In the genomic region with DNA sequence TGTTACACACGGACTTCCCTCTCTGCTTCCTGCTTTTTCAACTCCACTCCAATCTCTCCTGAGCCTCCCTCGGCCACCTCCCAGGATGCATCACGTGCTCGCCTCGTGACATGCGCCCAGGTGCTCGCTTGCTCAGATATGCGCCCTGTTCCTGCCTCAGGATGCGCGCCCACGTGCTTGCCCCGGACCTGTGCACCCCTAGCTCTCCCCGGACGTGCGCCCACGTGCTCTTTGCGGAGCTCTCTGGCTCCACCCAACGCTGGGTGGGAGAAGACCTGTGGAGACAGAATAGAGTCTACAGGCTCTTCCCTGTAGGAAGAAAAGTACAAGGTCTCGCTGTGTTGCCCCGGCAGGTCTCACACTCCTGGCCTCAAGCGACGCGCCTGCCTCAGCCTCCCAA, we compare ENCODE assay signal across 23 cellular contexts. TPM values are rescaled to one million over a fixed set of nuclear protein-coding genes. Genes with fewer than 3 reads are reported as not detected.
DNase-seq lines count a peak whose midpoint lies in the region; ATAC-seq and TF ChIP-seq lines count a peak whose summit lies in the region.
"Had no signal": no experiment of that assay in that cellular context is flagged by ENCODE, and none has a peak within 500 bp of the region (broad histone marks: within the 10 kb centered on the region; RNA-seq: fewer than 3 reads in every experiment).

No MANE protein-coding gene starts in this region.

- peaks cover 17% of the 10 kb centered on the region for H3K27me3 Mint-ChIP-seq in stimulated activated memory B cell treated with anti-CD40 and anti-IgM and Interleukin-4, amounts not matched to agents 10 μg/mL and 1 μg/mL and 100 μg/mL, for 72 hours
- H3K27me3 Mint-ChIP-seq in naive thymus-derived CD4-positive, alpha-beta T cell: peaks cover 0 to 35% (median 4%) of the 10 kb centered on the region in 5 donors
- H3K27me3 Mint-ChIP-seq in activated CD4-positive, alpha-beta T cell treated with anti-CD3 and anti-CD28 coated beads, Interleukin-2, amount 10 ng/mL, durations not matched to agents 7 days and 5 days: no peaks in the 10 kb centered on the region

- no peaks in the 10 kb centered on the region for H3K4me1 ChIP-seq in naive thymus-derived CD4-positive, alpha-beta T cell (ENCODE audit: control insufficient read depth in 2 of 2, insufficient read depth in 2 of 2, low read length in 2 of 2)

- H3K9me3 ChIP-seq in naive thymus-derived CD4-positive, alpha-beta T cell (ENCODE audit: control insufficient read depth in 2 of 3, low read length in 3 of 3): no peaks in the 10 kb centered on the region
- H3K9me3 ChIP-seq: breast epithelium, pancreas, testis had no signal

- no peak overlapping the region for H3K4me3 ChIP-seq in epithelial cell of proximal tubule (ENCODE audit: low read depth, low read length)
- H3K4me3 ChIP-seq in naive thymus-derived CD4-positive, alpha-beta T cell (ENCODE audit: low read length): no peak overlapping the region
- H3K4me3 ChIP-seq: breast epithelium, GM23248, pancreas, testis had no signal

- H3K36me3 Mint-ChIP-seq in stimulated activated memory B cell treated with anti-CD40 and anti-IgM and Interleukin-4, amounts not matched to agents 10 μg/mL and 1 μg/mL and 100 μg/mL, for 72 hours: no peaks in the 10 kb centered on the region
- H3K36me3 Mint-ChIP-seq in naive thymus-derived CD4-positive, alpha-beta T cell: no peaks in the 10 kb centered on the region
- no peaks in the 10 kb centered on the region for H3K36me3 Mint-ChIP-seq in activated CD4-positive, alpha-beta T cell treated with anti-CD3 and anti-CD28 coated beads, Interleukin-2, amount 10 ng/mL, durations not matched to agents 7 days and 5 days (ENCODE audit: low read depth)
- H3K36me3 Mint-ChIP-seq: stimulated activated effector memory CD8-positive, alpha-beta T cell treated with anti-CD3 and anti-CD28 coated beads, Interleukin-12 subunit alpha, Interleukin-12 subunit beta, amount 100 ng/mL, for 72 hours had no signal

- H3K4me1 Mint-ChIP-seq in stimulated activated memory B cell treated with anti-CD40 and anti-IgM and Interleukin-4, amounts not matched to agents 10 μg/mL and 1 μg/mL and 100 μg/mL, for 72 hours: no peaks in the 10 kb centered on the region
- H3K4me1 Mint-ChIP-seq in naive thymus-derived CD4-positive, alpha-beta T cell: peaks cover 0 to 2% (median 0%) of the 10 kb centered on the region in 7 donors
- H3K4me1 Mint-ChIP-seq in activated CD4-positive, alpha-beta T cell treated with anti-CD3 and anti-CD28 coated beads, Interleukin-2, amount 10 ng/mL, durations not matched to agents 7 days and 5 days: no peaks in the 10 kb centered on the region
- H3K4me1 Mint-ChIP-seq: stimulated activated effector memory CD8-positive, alpha-beta T cell treated with anti-CD3 and anti-CD28 coated beads, Interleukin-12 subunit alpha, Interleukin-12 subunit beta, amount 100 ng/mL, for 72 hours had no signal

- peak; percentile 42 for ATAC-seq in stimulated activated memory B cell treated with anti-CD40 and anti-IgM and Interleukin-4, amounts not matched to agents 10 μg/mL and 1 μg/mL and 100 μg/mL, for 72 hours
- ATAC-seq in naive thymus-derived CD4-positive, alpha-beta T cell: no peak
- ATAC-seq in GM21737 (IDR thresholded peaks at IDR 0.05; ENCODE audit: unreplicated experiment): no peak
- ATAC-seq: activated CD8-positive, alpha-beta T cell treated with anti-CD3 and anti-CD28 coated beads, Interleukin-2, amount 10 ng/mL, durations not matched to agents 7 days and 5 days; pancreas had no signal

- no peak overlapping the region for H3K27ac ChIP-seq in naive thymus-derived CD4-positive, alpha-beta T cell (ENCODE audit: low read depth, low read length)
- H3K27ac ChIP-seq: 22Rv1, breast epithelium, GM23248, testis had no signal

- no peak overlapping the region for H3K27ac Mint-ChIP-seq in stimulated activated memory B cell treated with anti-CD40 and anti-IgM and Interleukin-4, amounts not matched to agents 10 μg/mL and 1 μg/mL and 100 μg/mL, for 72 hours
- no peak overlapping the region for H3K27ac Mint-ChIP-seq in naive thymus-derived CD4-positive, alpha-beta T cell
- H3K27ac Mint-ChIP-seq in activated CD4-positive, alpha-beta T cell treated with anti-CD3 and anti-CD28 coated beads, Interleukin-2, amount 10 ng/mL, durations not matched to agents 7 days and 5 days: no peak overlapping the region
- H3K27ac Mint-ChIP-seq: activated CD8-positive, alpha-beta T cell treated with anti-CD3 and anti-CD28 coated beads, Interleukin-2, amount 10 ng/mL, durations not matched to agents 7 days and 5 days; stimulated activated effector memory CD8-positive, alpha-beta T cell treated with anti-CD3 and anti-CD28 coated beads, Interleukin-12 subunit alpha, Interleukin-12 subunit beta, amount 100 ng/mL, for 72 hours had no signal

- CTCF ChIA-PET in naive thymus-derived CD4-positive, alpha-beta T cell (lab: Charles Lee): no interaction called here
- CTCF ChIA-PET in activated CD4-positive, alpha-beta T cell treated with anti-CD3 and anti-CD28 coated beads, Interleukin-2, amount 10 ng/mL, durations not matched to agents 7 days and 5 days (lab: Charles Lee): no interaction called here

- no peaks in the 10 kb centered on the region for H3K27me3 ChIP-seq in naive thymus-derived CD4-positive, alpha-beta T cell (ENCODE audit: control insufficient read depth in 2 of 2, insufficient read depth in 2 of 2, low read length in 2 of 2)
- H3K27me3 ChIP-seq: breast epithelium, pancreas, testis had no signal

- intact Hi-C loops in naive thymus-derived CD4-positive, alpha-beta T cell (cut with micrococcal nuclease): no loop called here

- no peaks in the 10 kb centered on the region for H3K9me3 Mint-ChIP-seq in stimulated activated memory B cell treated with anti-CD40 and anti-IgM and Interleukin-4, amounts not matched to agents 10 μg/mL and 1 μg/mL and 100 μg/mL, for 72 hours
- H3K9me3 Mint-ChIP-seq in naive thymus-derived CD4-positive, alpha-beta T cell: peaks cover 0 to 3% (median 0%) of the 10 kb centered on the region in 11 donors
- H3K9me3 Mint-ChIP-seq in activated CD4-positive, alpha-beta T cell treated with anti-CD3 and anti-CD28 coated beads, Interleukin-2, amount 10 ng/mL, durations not matched to agents 7 days and 5 days: no peaks in the 10 kb centered on the region
- H3K9me3 Mint-ChIP-seq: stimulated activated effector memory CD8-positive, alpha-beta T cell treated with anti-CD3 and anti-CD28 coated beads, Interleukin-12 subunit alpha, Interleukin-12 subunit beta, amount 100 ng/mL, for 72 hours had no signal

- no peak overlapping the region for H3K4me3 Mint-ChIP-seq in stimulated activated memory B cell treated with anti-CD40 and anti-IgM and Interleukin-4, amounts not matched to agents 10 μg/mL and 1 μg/mL and 100 μg/mL, for 72 hours
- H3K4me3 Mint-ChIP-seq in naive thymus-derived CD4-positive, alpha-beta T cell: no peak overlapping the region
- no peak overlapping the region for H3K4me3 Mint-ChIP-seq in activated CD4-positive, alpha-beta T cell treated with anti-CD3 and anti-CD28 coated beads, Interleukin-2, amount 10 ng/mL, durations not matched to agents 7 days and 5 days
- H3K4me3 Mint-ChIP-seq: activated CD8-positive, alpha-beta T cell treated with anti-CD3 and anti-CD28 coated beads, Interleukin-2, amount 10 ng/mL, durations not matched to agents 7 days and 5 days; stimulated activated effector memory CD8-positive, alpha-beta T cell treated with anti-CD3 and anti-CD28 coated beads, Interleukin-12 subunit alpha, Interleukin-12 subunit beta, amount 100 ng/mL, for 72 hours had no signal

- DNase-seq in NCI-H2029 (lab: John Stamatoyannopoulos, UW) (peak; percentile 61), NCI-H2029 treated with DMSO at 0.1 percent for 48 hours (lab: John Stamatoyannopoulos, UW) (no peak), NCI-H1417 treated with DMSO at 0.1 percent for 48 hours (lab: John Stamatoyannopoulos, UW) (peak; percentile 6), epithelial cell of proximal tubule (ENCODE audit: low read depth) (no peak)
- no peak for DNase-seq in naive thymus-derived CD4-positive, alpha-beta T cell
- no peak for DNase-seq in activated CD4-positive, alpha-beta T cell treated with anti-CD3 and anti-CD28 coated beads, Interleukin-2, amount 10 ng/mL, durations not matched to agents 7 days and 5 days
- DNase-seq: activated CD8-positive, alpha-beta T cell treated with anti-CD3 and anti-CD28 coated beads, Interleukin-2, amount 10 ng/mL, durations not matched to agents 7 days and 5 days; activated T-cell treated with anti-CD3 and anti-CD28 coated beads, Interleukin-2, amount 50 U/mL, for 1 hour; AML-193; effector memory CD4-positive, alpha-beta T cell; GM23248; KBM-7; kidney glomerular epithelial cell; mesenchymal stem cell; NCI-H526 treated with DMSO at 0.1 percent for 48 hours; T-helper 9 cell; testis had no signal

- POLR2A ChIA-PET in naive thymus-derived CD4-positive, alpha-beta T cell (lab: Charles Lee): no interaction called here
- POLR2A ChIA-PET in activated CD4-positive, alpha-beta T cell treated with anti-CD3 and anti-CD28 coated beads, Interleukin-2, amount 10 ng/mL, durations not matched to agents 7 days and 5 days (lab: Charles Lee): no interaction called here

- H3K36me3 ChIP-seq in naive thymus-derived CD4-positive, alpha-beta T cell (ENCODE audit: control insufficient read depth in 2 of 3, insufficient read depth in 3 of 3, low read length in 3 of 3): no peaks in the 10 kb centered on the region
- H3K36me3 ChIP-seq: breast epithelium, pancreas had no signal

- peak; percentile 39 for TF ChIP-seq CTCF in epithelial cell of proximal tubule (conservative IDR thresholded peaks at IDR 0.05; ENCODE audit: low read depth, low read length)

RNA-seq across cellular contexts. Expression of gene PARD3, which starts 23.1 kb away (rescaled TPM):
- total RNA-seq in epithelial cell of proximal tubule: 70.5 and 97.8 TPM in 2 replicates
- total RNA-seq in naive thymus-derived CD4-positive, alpha-beta T cell: 1 to 10 TPM in 1 of 5 experiments, under 1 TPM in 4; 0.24 to 1.2 (median 0.43) TPM
- polyA plus RNA-seq in naive thymus-derived CD4-positive, alpha-beta T cell: under 1 TPM; 0.19 to 0.68 TPM
- total RNA-seq in activated CD4-positive, alpha-beta T cell treated with anti-CD3 and anti-CD28 coated beads, Interleukin-2, amount 10 ng/mL, durations not matched to agents 7 days and 5 days: 1 to 10 TPM; 1.0 to 1.2 TPM

Comparison
In these comparisons a context has a peak if more than half of its experiments do, and no peak if none do; other contexts are left out.
1. DNase-seq: peak in NCI-H2029 (single experiment) and NCI-H1417 treated with DMSO at 0.1 percent for 48 hours (single experiment); none in NCI-H2029 treated with DMSO at 0.1 percent for 48 hours (single experiment), epithelial cell of proximal tubule (single experiment), naive thymus-derived CD4-positive, alpha-beta T cell (0 of 9) and activated CD4-positive, alpha-beta T cell treated with anti-CD3 and anti-CD28 coated beads, Interleukin-2, amount 10 ng/mL, durations not matched to agents 7 days and 5 days (single experiment).
2. RNA of gene PARD3, which starts 23.1 kb away (total RNA-seq): 70.5 to 97.8 TPM in epithelial cell of proximal tubule; 1.0 to 1.2 TPM in activated CD4-positive, alpha-beta T cell treated with anti-CD3 and anti-CD28 coated beads, Interleukin-2, amount 10 ng/mL, durations not matched to agents 7 days and 5 days and 0.24 to 1.2 TPM in naive thymus-derived CD4-positive, alpha-beta T cell; every median in the first group is over 10 times any median in the second.